ENCODE assay signal across 8 cellular contexts in genomic region chr11:67955461-67956007, GRCh38. TPM values are rescaled to one million over a fixed set of nuclear protein-coding genes. Genes with fewer than 3 reads are reported as not detected.
DNase-seq lines count a peak whose midpoint lies in the region; ATAC-seq and TF ChIP-seq lines count a peak whose summit lies in the region.
"Not testable (repeated sequence)": the region's sequence is repeated elsewhere in the genome, so short reads cannot be mapped to it uniquely, and the experiment has no call there.

No MANE protein-coding gene starts in this region.

- peak overlapping the region; percentile 74 for H3K4me3 Mint-ChIP-seq in activated CD4-positive, alpha-beta memory T cell treated with anti-CD3 and anti-CD28 coated beads, Interleukin-2, amount 10 ng/mL, durations not matched to agents 7 days and 5 days

- WGBS in iPS DF 6.9 (ENCODE audit: insufficient coverage, insufficient read length), result no CpG with 5 or more reads among the region's 57 CpGs
- no CpG with 5 or more reads among the region's 57 CpGs for WGBS in trophoblast cell (ENCODE audit: extremely low coverage, insufficient coverage, insufficient read length)

- H3K36me3 Mint-ChIP-seq in activated CD4-positive, alpha-beta memory T cell treated with anti-CD3 and anti-CD28 coated beads, Interleukin-2, amount 10 ng/mL, durations not matched to agents 7 days and 5 days (ENCODE audit: low read depth), result not testable (repeated sequence)

- not testable (repeated sequence) for H3K4ac ChIP-seq in trophoblast cell (ENCODE audit: low read depth, low read length)

- H2AFZ ChIP-seq in OCI-LY3 (ENCODE audit: low read depth, low read length); trophoblast cell (ENCODE audit: insufficient read depth, low read length, poor library complexity): not testable (repeated sequence)

- not testable (repeated sequence) for H2BK120ac ChIP-seq in trophoblast cell (ENCODE audit: insufficient read depth, low read length, poor library complexity)

- DNase-seq in DMS153 treated with DMSO at 0.1 percent for 48 hours (lab: John Stamatoyannopoulos, UW; ENCODE audit: unreplicated experiment) (peak; percentile 30), KBM-7 (peak; percentile 73), trophoblast cell (peak; percentile 66 to 90)
- peak; percentile 78 for DNase-seq in activated CD4-positive, alpha-beta memory T cell treated with anti-CD3 and anti-CD28 coated beads, Interleukin-2, amount 10 ng/mL, durations not matched to agents 7 days and 5 days
- peak; percentile 74 for DNase-seq in central memory CD4-positive, alpha-beta T cell
- not testable (repeated sequence) for DNase-seq in iPS DF 6.9 (ENCODE audit: low read depth, low spot score)
- DNase-seq in stimulated activated naive CD8-positive, alpha-beta T cell treated with anti-CD3 and anti-CD28 coated beads, Interleukin-15, Interleukin-2, amounts not matched to agents 100 U/mL and 50 U/mL, for 24 hours, result peak; percentile 87

- not testable (repeated sequence) for H3K27me3 ChIP-seq in OCI-LY3 (ENCODE audit: low read depth, low read length); iPS DF 6.9 (ENCODE audit: control insufficient read depth, insufficient read depth, low read length); trophoblast cell (ENCODE audit: insufficient read depth, low read length)

- H3K79me2 ChIP-seq in OCI-LY3 (ENCODE audit: low read length); trophoblast cell (ENCODE audit: control insufficient read depth, insufficient read depth, low read length, poor library complexity): not testable (repeated sequence)

- H2BK12ac ChIP-seq in trophoblast cell (ENCODE audit: low read length), result not testable (repeated sequence)

- peak; percentile 72 for ATAC-seq in stimulated activated naive CD8-positive, alpha-beta T cell treated with anti-CD3 and anti-CD28 coated beads, Interleukin-15, Interleukin-2, amounts not matched to agents 100 U/mL and 50 U/mL, for 24 hours

- in situ Hi-C loops in KBM-7 (cut with MboI; ENCODE audit: low pct_unique_long_range_greater_than_20kb, low sequenced_read_pairs), result not testable (repeated sequence)

- not testable (repeated sequence) for H3K23ac ChIP-seq in trophoblast cell (ENCODE audit: low read length)

- H3K4me1 Mint-ChIP-seq in activated CD4-positive, alpha-beta memory T cell treated with anti-CD3 and anti-CD28 coated beads, Interleukin-2, amount 10 ng/mL, durations not matched to agents 7 days and 5 days, result peaks cover 12% of the 10 kb centered on the region

- not testable (repeated sequence) for H2AK5ac ChIP-seq in trophoblast cell (ENCODE audit: low read length)

- H3K9me3 ChIP-seq in OCI-LY3 (ENCODE audit: insufficient read depth, low read length); iPS DF 6.9 (ENCODE audit: control insufficient read depth, insufficient read depth, low read length); trophoblast cell (ENCODE audit: insufficient read depth, low read depth, low read length): not testable (repeated sequence)

- not testable (repeated sequence) for H3K9ac ChIP-seq in OCI-LY3 (ENCODE audit: low read length); trophoblast cell (ENCODE audit: low read length)

- CTCF ChIA-PET in activated CD4-positive, alpha-beta memory T cell treated with anti-CD3 and anti-CD28 coated beads, Interleukin-2, amount 10 ng/mL, durations not matched to agents 7 days and 5 days (lab: Charles Lee), result interaction anchor here (0.6 to 1.6 kb wide), 17 partner anchors 8 to 412 kb away, joined by 3 to 13 read pairs (median 4); partner anchors contain the start of gene TCIRG1

- H3K27ac Mint-ChIP-seq in activated CD4-positive, alpha-beta memory T cell treated with anti-CD3 and anti-CD28 coated beads, Interleukin-2, amount 10 ng/mL, durations not matched to agents 7 days and 5 days, result not testable (repeated sequence)

- peak overlapping the region; percentile 59 for H3K4me3 ChIP-seq in OCI-LY3 (ENCODE audit: low read length)
- peak overlapping the region; percentile 47; the same call in 1 of the 2 replicates for H3K4me3 ChIP-seq in iPS DF 6.9 (ENCODE audit: low read length)
- H3K4me3 ChIP-seq in trophoblast cell (ENCODE audit: low read depth, low read length), result peak overlapping the region; percentile 52

- H4K91ac ChIP-seq in trophoblast cell (ENCODE audit: low read depth, low read length), result not testable (repeated sequence)

- H3K14ac ChIP-seq in trophoblast cell (ENCODE audit: low read length), result not testable (repeated sequence)

- not testable (repeated sequence) for H3K18ac ChIP-seq in trophoblast cell (ENCODE audit: low read length)

- not testable (repeated sequence) for H3K9me3 Mint-ChIP-seq in activated CD4-positive, alpha-beta memory T cell treated with anti-CD3 and anti-CD28 coated beads, Interleukin-2, amount 10 ng/mL, durations not matched to agents 7 days and 5 days

- not testable (repeated sequence) for H3K4me1 ChIP-seq in OCI-LY3 (ENCODE audit: low read length); iPS DF 6.9 (ENCODE audit: control insufficient read depth, insufficient read depth, low read length); trophoblast cell (ENCODE audit: control insufficient read depth in 1 of 2, insufficient read depth in 2 of 2, low read length in 2 of 2)

- H3K27me3 Mint-ChIP-seq in activated CD4-positive, alpha-beta memory T cell treated with anti-CD3 and anti-CD28 coated beads, Interleukin-2, amount 10 ng/mL, durations not matched to agents 7 days and 5 days, result peaks cover 41% of the 10 kb centered on the region

- not testable (repeated sequence) for H3K36me3 ChIP-seq in OCI-LY3 (replicated peaks; ENCODE audit: low read depth, low read length); iPS DF 6.9 (ENCODE audit: control insufficient read depth, insufficient read depth, low read length); trophoblast cell (ENCODE audit: control insufficient read depth in 1 of 2, insufficient read depth in 2 of 2, low read length in 2 of 2)

- TF ChIP-seq CTCF in OCI-LY3 (IDR thresholded peaks at IDR 0.05; ENCODE audit: low read depth, low read length), result peak; percentile 60

- H4K20me1 ChIP-seq in OCI-LY3 (ENCODE audit: insufficient read depth, low read length), result not testable (repeated sequence)

- POLR2A ChIA-PET in activated CD4-positive, alpha-beta memory T cell treated with anti-CD3 and anti-CD28 coated beads, Interleukin-2, amount 10 ng/mL, durations not matched to agents 7 days and 5 days (lab: Charles Lee), result interaction anchor here (1.7 kb wide), 1 partner anchor 47 kb away, joined by 4 read pairs; no protein-coding TSS in a partner anchor

- not testable (repeated sequence) for H3K27ac ChIP-seq in OCI-LY3 (ENCODE audit: low read length); iPS DF 6.9 (ENCODE audit: low read length); trophoblast cell (ENCODE audit: low read depth, low read length)

- H2BK5ac ChIP-seq in trophoblast cell (ENCODE audit: low read depth, low read length, poor library complexity), result not testable (repeated sequence)

- not testable (repeated sequence) for H4K8ac ChIP-seq in trophoblast cell (ENCODE audit: low read depth, low read length)

- H4K12ac ChIP-seq in trophoblast cell (ENCODE audit: low read depth, low read length), result not testable (repeated sequence)

- not testable (repeated sequence) for H3K79me1 ChIP-seq in trophoblast cell (ENCODE audit: low read length)

- peak overlapping the region; percentile 60 for H3K4me2 ChIP-seq in OCI-LY3 (ENCODE audit: low read length)
- H3K4me2 ChIP-seq in trophoblast cell (ENCODE audit: low read length), result peak overlapping the region; percentile 80

RNA-seq across cellular contexts. Expression of gene UNC93B1, which starts 48.4 kb away (rescaled TPM):
- 10 to 100 TPM; 41.7 to 42.0 TPM for total RNA-seq in activated CD4-positive, alpha-beta memory T cell treated with anti-CD3 and anti-CD28 coated beads, Interleukin-2, amount 10 ng/mL, durations not matched to agents 7 days and 5 days
- polyA plus RNA-seq in trophoblast cell (2013), result 6.6 and 7.0 TPM in 2 replicates

RNA-seq across cellular contexts. Expression of gene ALDH3B1, which starts 54.6 kb away (rescaled TPM):
- not detected for total RNA-seq in activated CD4-positive, alpha-beta memory T cell treated with anti-CD3 and anti-CD28 coated beads, Interleukin-2, amount 10 ng/mL, durations not matched to agents 7 days and 5 days
- polyA plus RNA-seq in trophoblast cell (2013), result 0.42 TPM in 2 replicates
